Comparison of ENCODE assay signal across 8 cellular contexts in the genomic region with DNA sequence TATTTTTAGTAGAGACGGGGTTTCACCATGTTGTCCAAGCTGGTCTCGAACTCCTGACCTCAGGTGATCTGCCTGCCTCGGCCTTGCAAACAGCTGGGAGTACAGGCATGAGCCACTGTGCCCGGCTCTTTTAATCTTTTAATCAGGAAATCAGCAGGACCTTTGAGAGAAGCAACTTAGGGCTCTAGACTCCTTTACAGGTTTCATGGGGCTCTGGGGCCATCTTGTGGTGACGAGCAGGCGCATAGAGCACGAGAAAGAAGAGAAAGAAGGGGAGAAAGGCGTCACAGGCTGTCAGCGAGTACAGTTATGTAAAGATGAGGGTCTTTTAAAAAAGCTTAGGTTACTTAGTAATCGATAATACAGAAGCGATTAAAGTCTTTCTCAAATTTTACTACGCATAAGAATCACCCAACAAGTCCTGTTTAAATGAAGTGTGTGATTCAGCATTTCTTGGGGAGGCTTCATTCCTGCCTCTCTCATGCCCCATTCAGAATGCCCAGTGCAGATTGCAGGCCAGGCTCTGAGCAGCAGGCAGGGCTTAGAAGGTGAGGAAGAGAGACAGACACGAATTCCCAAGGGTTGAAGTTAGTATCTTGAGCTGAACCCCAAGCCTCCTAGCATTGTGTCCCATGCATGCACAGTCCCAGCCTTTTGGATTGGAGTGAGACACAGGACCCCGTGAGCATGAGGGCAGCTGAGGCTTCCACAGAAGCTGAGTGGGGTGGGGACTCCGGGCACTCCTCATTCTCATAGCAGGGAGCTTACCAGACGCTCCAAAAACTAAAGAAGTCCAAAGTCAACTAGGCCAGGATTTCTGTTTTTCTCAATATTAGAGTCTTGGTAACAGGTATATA. TPM values are rescaled to one million over a fixed set of nuclear protein-coding genes. Genes with fewer than 3 reads are reported as not detected.
DNase-seq lines count a peak whose midpoint lies in the region; ATAC-seq and TF ChIP-seq lines count a peak whose summit lies in the region.

No MANE protein-coding gene starts in this region.

- WGBS in gastroesophageal sphincter (ENCODE audit: low coverage in 1 of 2), 2 donors, result 15 to 20% methylated on average over 6 to 10 of the region's 16 CpGs
- WGBS in ovary, 3 donors, result 24 to 30% (median 30%) methylated on average over 16 of the region's 16 CpGs

- H3K4me3 ChIP-seq in HUES48 (ENCODE audit: low read depth, low read length), result no peak overlapping the region
- no peak overlapping the region for H3K4me3 ChIP-seq in gastroesophageal sphincter
- no peak overlapping the region for H3K4me3 ChIP-seq in ovary

- H3K27ac ChIP-seq in HUES48 (ENCODE audit: low read depth, low read length) (peak overlapping the region; percentile 5), gastroesophageal sphincter (peak overlapping the region; percentile 14 to 92 (median 67)), ovary (no peak overlapping the region)

- DNase-seq in DMS153 treated with DMSO at 0.1 percent for 48 hours (lab: John Stamatoyannopoulos, UW; ENCODE audit: unreplicated experiment) (peak; percentile 16), GM20000 (ENCODE audit: low spot score) (peak; percentile 86), OCI-M1 (lab: John Stamatoyannopoulos, UW) (peak; percentile 88), ovary (peak in 3 of 5 donors; percentile 45 to 56 (median 52)), cortex of kidney (lab: John Stamatoyannopoulos, UW) (no peak)
- peak; percentile 81 for DNase-seq in activated effector memory CD4-positive, alpha-beta T cell treated with anti-CD3 and anti-CD28 coated beads, Interleukin-2, amount 50 U/mL, for 16 hours

- ATAC-seq in gastroesophageal sphincter, result peak; percentile 73

- intact Hi-C loops in ovary (cut with DNase I), result no loop called here

- TF ChIP-seq POLR2A in gastroesophageal sphincter (IDR thresholded peaks at IDR 0.05) (no peak), ovary (IDR thresholded peaks at IDR 0.05) (no peak)

- peaks cover 18% of the 10 kb centered on the region for H3K4me1 ChIP-seq in HUES48 (ENCODE audit: control insufficient read depth, insufficient read depth, low read length)
- H3K4me1 ChIP-seq in gastroesophageal sphincter, result peaks cover 8 to 50% (median 24%) of the 10 kb centered on the region in 3 donors
- H3K4me1 ChIP-seq in ovary (ENCODE audit: insufficient read depth), result peaks cover 10% of the 10 kb centered on the region

- H3K27me3 ChIP-seq in HUES48 (ENCODE audit: control insufficient read depth, insufficient read depth, low read length) (no peaks in the 10 kb centered on the region), gastroesophageal sphincter (no peaks in the 10 kb centered on the region), ovary (no peaks in the 10 kb centered on the region)

- no peaks in the 10 kb centered on the region for H3K9me3 ChIP-seq in HUES48 (ENCODE audit: control insufficient read depth, insufficient read depth, low read length)
- no peaks in the 10 kb centered on the region for H3K9me3 ChIP-seq in gastroesophageal sphincter
- H3K9me3 ChIP-seq in ovary, result no peaks in the 10 kb centered on the region

- TF ChIP-seq EP300 in gastroesophageal sphincter (IDR thresholded peaks at IDR 0.05) (no peak), ovary (IDR thresholded peaks at IDR 0.05) (no peak)

- no peak overlapping the region for H3K9ac ChIP-seq in HUES48 (ENCODE audit: low read depth, low read length)

- peak; percentile 47 for TF ChIP-seq CTCF in GM20000 (IDR thresholded peaks at IDR 0.05; ENCODE audit: extremely low read depth, missing control alignments)
- TF ChIP-seq CTCF in gastroesophageal sphincter (IDR thresholded peaks at IDR 0.05), result peak; percentile 42 to 78 (median 60)
- peak in 1 of 3 donors; percentile 44 for TF ChIP-seq CTCF in ovary (IDR thresholded peaks at IDR 0.05)

- H3K36me3 ChIP-seq in HUES48 (ENCODE audit: control insufficient read depth, insufficient read depth, low read length) (no peaks in the 10 kb centered on the region), gastroesophageal sphincter (no peaks in the 10 kb centered on the region), ovary (no peaks in the 10 kb centered on the region)

RNA-seq across cellular contexts. Expression of a gene that starts 23.6 kb away (rescaled TPM):
- total RNA-seq in gastroesophageal sphincter (100 to 1,000 TPM in 3 of 4 donors, 10 to 100 TPM in 1; 64.3 to 261 (median 107) TPM), ovary (10 to 100 TPM; 12.4 to 43.4 (median 23.1) TPM)
- polyA plus RNA-seq in ovary, result 10 to 100 TPM; 19.6 to 74.9 TPM

Comparison
In these comparisons a context has a peak if more than half of its experiments do, and no peak if none do; other contexts are left out.
1. H3K27ac ChIP-seq: peak in HUES48 (single experiment) and gastroesophageal sphincter (4 of 4); none in ovary (0 of 2).